ENCODE assay signal across 8 cellular contexts in genomic region chr12:3752096-3752709, GRCh38. TPM values are rescaled to one million over a fixed set of nuclear protein-coding genes. Genes with fewer than 3 reads are reported as not detected.
DNase-seq lines count a peak whose midpoint lies in the region; ATAC-seq and TF ChIP-seq lines count a peak whose summit lies in the region.

No MANE protein-coding gene starts in this region.

- H3K79me2 ChIP-seq in KMS-11 (ENCODE audit: insufficient read depth, low read depth) (no peaks in the 10 kb centered on the region), osteoblast (ENCODE audit: insufficient read depth, low read length) (peaks cover 30% of the 10 kb centered on the region)

- peak overlapping the region; percentile 33; the same call in 1 of the 2 replicates for H3K4me2 ChIP-seq in KMS-11
- H3K4me2 ChIP-seq in osteoblast (ENCODE audit: insufficient read depth, low read length): peak overlapping the region; percentile 81

- H3K4me1 Mint-ChIP-seq in activated CD4-positive, alpha-beta T cell treated with anti-CD3 and anti-CD28 coated beads, Interleukin-2, amount 10 ng/mL, durations not matched to agents 7 days and 5 days: peaks cover 68% of the 10 kb centered on the region
- peaks cover 12% of the 10 kb centered on the region for H3K4me1 Mint-ChIP-seq in type B pancreatic cell (ENCODE audit: unreplicated experiment)

- peak; percentile 70 for ATAC-seq in GM21619 (IDR thresholded peaks at IDR 0.05; ENCODE audit: unreplicated experiment)

- peak overlapping the region; percentile 97 for H3K27ac Mint-ChIP-seq in activated CD4-positive, alpha-beta T cell treated with anti-CD3 and anti-CD28 coated beads, Interleukin-2, amount 10 ng/mL, durations not matched to agents 7 days and 5 days
- H3K27ac Mint-ChIP-seq in type B pancreatic cell: peak overlapping the region; percentile 55

- H3K36me3 Mint-ChIP-seq in activated CD4-positive, alpha-beta T cell treated with anti-CD3 and anti-CD28 coated beads, Interleukin-2, amount 10 ng/mL, durations not matched to agents 7 days and 5 days (ENCODE audit: low read depth): peaks cover 33% of the 10 kb centered on the region
- H3K36me3 Mint-ChIP-seq in type B pancreatic cell: peaks cover 10% of the 10 kb centered on the region

- H3K27ac ChIP-seq in KMS-11 (no peak overlapping the region), esophagus (ENCODE audit: low read depth in 2 of 2, low read length in 1 of 2) (peak overlapping the region; percentile 23 to 80), osteoblast (ENCODE audit: low read depth, low read length) (peak overlapping the region; percentile 69)

- H3K4me1 ChIP-seq in KMS-11 (ENCODE audit: low read depth, poor library complexity, severe bottlenecking): no peaks in the 10 kb centered on the region
- peaks cover 0 to 1% of the 10 kb centered on the region in 2 donors for H3K4me1 ChIP-seq in esophagus (ENCODE audit: control insufficient read depth in 2 of 2, insufficient read depth in 2 of 2, low read length in 1 of 2)
- H3K4me1 ChIP-seq in osteoblast (ENCODE audit: insufficient read depth, low read length): peaks cover 26% of the 10 kb centered on the region

- DNase-seq in EL (peak; percentile 26), osteoblast (ENCODE audit: insufficient read length, low spot score, missing footprints) (peak; percentile 92), type B pancreatic cell (ENCODE audit: extremely low spot score, unreplicated experiment) (peak; percentile 40), mesenteric fat pad (ENCODE audit: low spot score) (no peak)
- DNase-seq in activated CD4-positive, alpha-beta T cell treated with anti-CD3 and anti-CD28 coated beads, Interleukin-2, amount 10 ng/mL, durations not matched to agents 7 days and 5 days: peak; percentile 81

- POLR2A ChIA-PET in activated CD4-positive, alpha-beta T cell treated with anti-CD3 and anti-CD28 coated beads, Interleukin-2, amount 10 ng/mL, durations not matched to agents 7 days and 5 days (lab: Charles Lee): interaction anchor here (1.2 to 1.3 kb wide), 2 partner anchors 11 to 24 kb away, joined by 3 to 5 read pairs; no protein-coding TSS in a partner anchor

- H4K20me1 ChIP-seq in KMS-11 (ENCODE audit: insufficient read depth) (no peaks in the 10 kb centered on the region), osteoblast (ENCODE audit: insufficient read depth, low read length) (peaks cover 2% of the 10 kb centered on the region)

- TF ChIP-seq CTCF in KMS-11 (conservative IDR thresholded peaks at IDR 0.05; ENCODE audit: low read depth, low read length): no peak
- TF ChIP-seq CTCF in osteoblast (IDR thresholded peaks at IDR 0.05; ENCODE audit: extremely low read depth, low read depth, low read length): no peak
- no peak for TF ChIP-seq CTCF in type B pancreatic cell (conservative IDR thresholded peaks at IDR 0.05)

- CTCF ChIA-PET in activated CD4-positive, alpha-beta T cell treated with anti-CD3 and anti-CD28 coated beads, Interleukin-2, amount 10 ng/mL, durations not matched to agents 7 days and 5 days (lab: Charles Lee): interaction anchor here (0.8 to 1.2 kb wide), 5 partner anchors 9 to 452 kb away, joined by 3 to 8 read pairs (median 4); no protein-coding TSS in a partner anchor

- H3K27me3 ChIP-seq in KMS-11 (ENCODE audit: insufficient read depth, low read depth): no peaks in the 10 kb centered on the region
- no peaks in the 10 kb centered on the region for H3K27me3 ChIP-seq in esophagus (ENCODE audit: control insufficient read depth in 1 of 2, insufficient read depth in 2 of 2, low read length in 2 of 2)
- no peaks in the 10 kb centered on the region for H3K27me3 ChIP-seq in osteoblast (ENCODE audit: insufficient read depth, low read length)

- H3K36me3 ChIP-seq in KMS-11 (ENCODE audit: insufficient read depth) (no peaks in the 10 kb centered on the region), esophagus (ENCODE audit: control insufficient read depth in 2 of 2, insufficient read depth in 2 of 2, low read length in 1 of 2) (no peaks in the 10 kb centered on the region), osteoblast (ENCODE audit: insufficient read depth, low read length) (no peaks in the 10 kb centered on the region)

- peak overlapping the region; percentile 84 for H3K4me3 Mint-ChIP-seq in activated CD4-positive, alpha-beta T cell treated with anti-CD3 and anti-CD28 coated beads, Interleukin-2, amount 10 ng/mL, durations not matched to agents 7 days and 5 days
- H3K4me3 Mint-ChIP-seq in type B pancreatic cell: peak overlapping the region; percentile 79

- H3K27me3 Mint-ChIP-seq in activated CD4-positive, alpha-beta T cell treated with anti-CD3 and anti-CD28 coated beads, Interleukin-2, amount 10 ng/mL, durations not matched to agents 7 days and 5 days: no peaks in the 10 kb centered on the region
- peaks cover 47% of the 10 kb centered on the region for H3K27me3 Mint-ChIP-seq in type B pancreatic cell

- H3K9ac ChIP-seq in KMS-11: peak overlapping the region; percentile 56; the same call in 1 of the 2 replicates

- no peaks in the 10 kb centered on the region for H3K9me3 Mint-ChIP-seq in activated CD4-positive, alpha-beta T cell treated with anti-CD3 and anti-CD28 coated beads, Interleukin-2, amount 10 ng/mL, durations not matched to agents 7 days and 5 days
- no peaks in the 10 kb centered on the region for H3K9me3 Mint-ChIP-seq in type B pancreatic cell

- WGBS in esophagus, 2 donors: 37 to 41% methylated on average over 18 of the region's 18 CpGs

- H2AFZ ChIP-seq in KMS-11 (ENCODE audit: low read depth) (peak overlapping the region; percentile 67; the same call in 1 of the 2 replicates), osteoblast (ENCODE audit: low read length) (peak overlapping the region; percentile 87)

- no peak overlapping the region for H3K4me3 ChIP-seq in KMS-11 (IDR thresholded peaks at IDR 0.05; ENCODE audit: insufficient read depth, low read depth, low read length)
- peak overlapping the region; percentile 38 to 48 for H3K4me3 ChIP-seq in esophagus (ENCODE audit: low read depth in 1 of 2, low read length in 2 of 2)
- H3K4me3 ChIP-seq in osteoblast (ENCODE audit: insufficient read depth, low read length): peak overlapping the region; percentile 75

- no peaks in the 10 kb centered on the region for H3K9me3 ChIP-seq in esophagus (ENCODE audit: control insufficient read depth in 2 of 2, insufficient read depth in 1 of 2, low read depth in 1 of 2, low read length in 1 of 2)
- no peaks in the 10 kb centered on the region for H3K9me3 ChIP-seq in osteoblast (ENCODE audit: low read depth, low read length)

RNA-seq across cellular contexts. Expression of gene CRACR2A, which starts 0.7 kb away (rescaled TPM):
- 10 to 100 TPM; 33.3 to 39.5 TPM for total RNA-seq in activated CD4-positive, alpha-beta T cell treated with anti-CD3 and anti-CD28 coated beads, Interleukin-2, amount 10 ng/mL, durations not matched to agents 7 days and 5 days
- under 1 TPM; 0.38 to 0.57 TPM for polyA plus RNA-seq in esophagus
- total RNA-seq in osteoblast (13.8 and 16.3 TPM in 2 replicates), type B pancreatic cell (ENCODE audit: low replicate concordance) (1.9 and 2.7 TPM in 2 replicates), mesenteric fat pad (4.7 TPM)
